Comparison of ENCODE assay signal across 1 cellular context in genomic region chr7:14888904-14889482, GRCh38.
TF ChIP-seq lines count a peak whose summit lies in the region.

No MANE protein-coding gene starts in this region.

TF ChIP-seq in HepG2, 621 proteins besides CTCF, POLR2A, EP300 and RAD21 (continued from another document):
- TF ChIP-seq GATAD1 (CRISPR knock-in tag; IDR thresholded peaks at IDR 0.05), result no peak
